12 cellular contexts compared by ENCODE assay signal in the genomic region with DNA sequence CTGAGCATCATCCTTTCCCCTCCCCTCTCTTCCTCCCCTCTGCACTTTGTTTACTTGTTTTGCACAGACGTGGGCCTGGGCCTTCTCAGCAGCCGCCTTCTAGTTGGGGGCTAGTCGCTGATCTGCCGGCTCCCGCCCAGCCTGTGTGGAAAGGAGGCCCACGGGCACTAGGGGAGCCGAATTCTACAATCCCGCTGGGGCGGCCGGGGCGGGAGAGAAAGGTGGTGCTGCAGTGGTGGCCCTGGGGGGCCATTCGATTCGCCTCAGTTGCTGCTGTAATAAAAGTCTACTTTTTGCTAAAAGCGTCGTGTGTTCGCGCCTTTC. TPM values are rescaled to one million over a fixed set of nuclear protein-coding genes. Genes with fewer than 3 reads are reported as not detected.
DNase-seq lines count a peak whose midpoint lies in the region; TF ChIP-seq lines count a peak whose summit lies in the region.
"Had no signal": no experiment of that assay in that cellular context is flagged by ENCODE, and none has a peak within 500 bp of the region (broad histone marks: within the 10 kb centered on the region; RNA-seq: fewer than 3 reads in every experiment).

No MANE protein-coding gene starts in this region.

- H3K4me2 ChIP-seq in GM23248 (ENCODE audit: unreplicated experiment), result no peak overlapping the region

- H3K27me3 ChIP-seq in HUES6 (ENCODE audit: control insufficient read depth, insufficient read depth, low read length), result no peaks in the 10 kb centered on the region
- H3K27me3 ChIP-seq in liver (ENCODE audit: control insufficient read depth in 4 of 4, insufficient read depth in 4 of 4, low read length in 3 of 4), result no peaks in the 10 kb centered on the region
- no peaks in the 10 kb centered on the region for H3K27me3 ChIP-seq in suprapubic skin
- no peaks in the 10 kb centered on the region for H3K27me3 ChIP-seq in GM23248 (replicated peaks; ENCODE audit: insufficient read depth)
- H3K27me3 ChIP-seq: gastrocnemius medialis had no signal

- in situ Hi-C loops in astrocyte of the cerebellum (cut with HindIII; ENCODE audit: low sequenced_read_pairs), result no loop called here
- in situ Hi-C loops in GM23248 (cut with MboI), result no loop called here

- TF ChIP-seq CTCF in astrocyte of the cerebellum (IDR thresholded peaks at IDR 0.05; ENCODE audit: low read depth, low read length, missing control alignments) (peak; percentile 13), liver (IDR thresholded peaks at IDR 0.05; ENCODE audit: low read depth, low read length, missing input control) (peak; percentile 28), suprapubic skin (IDR thresholded peaks at IDR 0.05) (no peak), lower leg skin (IDR thresholded peaks at IDR 0.05) (no peak)

- no peaks in the 10 kb centered on the region for H3K9me2 ChIP-seq in GM23248 (ENCODE audit: insufficient read depth)

- H3K4me1 ChIP-seq in HUES6 (ENCODE audit: control insufficient read depth, insufficient read depth, low read length), result peaks cover 15% of the 10 kb centered on the region
- peaks cover 3 to 10% (median 6%) of the 10 kb centered on the region in 4 donors for H3K4me1 ChIP-seq in liver (ENCODE audit: control insufficient read depth in 4 of 4, insufficient read depth in 4 of 4, low read length in 3 of 4)
- peaks cover 24% of the 10 kb centered on the region for H3K4me1 ChIP-seq in suprapubic skin
- no peaks in the 10 kb centered on the region for H3K4me1 ChIP-seq in GM23248 (ENCODE audit: insufficient read depth)

- H4K20me1 ChIP-seq in GM23248 (ENCODE audit: insufficient read depth), result no peaks in the 10 kb centered on the region

- no peaks in the 10 kb centered on the region for H3K79me2 ChIP-seq in GM23248 (ENCODE audit: insufficient read depth)

- intact Hi-C loops in lower leg skin (cut with DNase I; ENCODE audit: low total_unique reads), result no loop called here

- H3K27ac ChIP-seq in HUES6 (ENCODE audit: low read depth, low read length), result no peak overlapping the region
- no peak overlapping the region for H3K27ac ChIP-seq in liver (ENCODE audit: low read depth in 1 of 2, low read length in 2 of 2)
- peak overlapping the region; percentile 42 for H3K27ac ChIP-seq in suprapubic skin
- no peak overlapping the region for H3K27ac ChIP-seq in GM23248

- no peak for TF ChIP-seq EP300 in suprapubic skin (IDR thresholded peaks at IDR 0.05)

- no peak for TF ChIP-seq POLR2A in suprapubic skin (IDR thresholded peaks at IDR 0.05)
- no peak for TF ChIP-seq POLR2A in lower leg skin (IDR thresholded peaks at IDR 0.05)

- peaks cover 67% of the 10 kb centered on the region for H3K36me3 ChIP-seq in HUES6 (ENCODE audit: control insufficient read depth, insufficient read depth, low read length)
- H3K36me3 ChIP-seq in liver (ENCODE audit: control insufficient read depth in 4 of 4, insufficient read depth in 3 of 4, low read depth in 1 of 4, low read length in 3 of 4), result peaks cover 9 to 45% (median 34%) of the 10 kb centered on the region in 4 donors
- H3K36me3 ChIP-seq in suprapubic skin, result peaks cover 54% of the 10 kb centered on the region
- H3K36me3 ChIP-seq in GM23248 (ENCODE audit: low read depth), result peaks cover 37% of the 10 kb centered on the region

- no peak for TF ChIP-seq RAD21 in liver (IDR thresholded peaks at IDR 0.05)

- H2AFZ ChIP-seq in GM23248, result no peak overlapping the region

- H3K4me3 ChIP-seq in HUES6 (ENCODE audit: low read depth, low read length) (peak overlapping the region; percentile 27), astrocyte of the cerebellum (ENCODE audit: low read depth, low read length) (no peak overlapping the region), liver (ENCODE audit: low read depth in 1 of 3, low read length in 3 of 3) (no peak overlapping the region), suprapubic skin (peak overlapping the region; percentile 50), GM23248 (no peak overlapping the region), lower leg skin (ENCODE audit: low read depth, poor library complexity, severe bottlenecking) (no peak overlapping the region)

- H3K9ac ChIP-seq in HUES6 (ENCODE audit: low read length) (peak overlapping the region; percentile 57), liver (ENCODE audit: low read depth in 1 of 2, low read length in 2 of 2) (no peak overlapping the region), GM23248 (no peak overlapping the region)

- H3F3A ChIP-seq in GM23248 (ENCODE audit: insufficient read depth), result peaks cover 23% of the 10 kb centered on the region

- H3K9me3 ChIP-seq in HUES6 (ENCODE audit: control insufficient read depth, insufficient read depth, low read depth, low read length), result no peaks in the 10 kb centered on the region
- no peaks in the 10 kb centered on the region for H3K9me3 ChIP-seq in liver (ENCODE audit: control insufficient read depth in 4 of 4, low read length in 3 of 4)
- H3K9me3 ChIP-seq in suprapubic skin, result no peaks in the 10 kb centered on the region
- no peaks in the 10 kb centered on the region for H3K9me3 ChIP-seq in GM23248 (ENCODE audit: low read depth)
- H3K9me3 ChIP-seq: gastrocnemius medialis had no signal

- WGBS in liver, result 56% methylated on average over 17 of the region's 17 CpGs
- WGBS in suprapubic skin, result 43% methylated on average over 17 of the region's 17 CpGs
- WGBS in GM23248 (ENCODE audit: low coverage in 1 of 2, low lambda C conversion rate in 2 of 2, missing lambda C conversion rate in 2 of 2), 2 experiments, result 74 to 80% methylated on average over 17 of the region's 17 CpGs
- WGBS in lower leg skin, 2 donors, result 49 to 59% methylated on average over 17 of the region's 17 CpGs

- DNase-seq in astrocyte of the cerebellum (ENCODE audit: low read depth) (no peak), suprapubic skin (ENCODE audit: low spot score in 2 of 2) (peak in 1 of 2 donors; percentile 64), pons (ENCODE audit: low spot score) (no peak), NCI-H748 treated with DMSO at 0.1 percent for 48 hours (lab: John Stamatoyannopoulos, UW) (no peak), GM23248 (no peak), lower leg skin (ENCODE audit: low spot score in 2 of 2) (no peak)
- DNase-seq: amniotic stem cell, gastrocnemius medialis had no signal

TF ChIP-seq in liver, 16 proteins besides CTCF, POLR2A, EP300 and RAD21 (continues in another document):
- no peak for TF ChIP-seq SP1 (IDR thresholded peaks at IDR 0.05)
- TF ChIP-seq GABPA (IDR thresholded peaks at IDR 0.05 in 1 of 2, conservative IDR thresholded peaks at IDR 0.05 in 1 of 2), result no peak
- no peak for TF ChIP-seq FOXA1 (IDR thresholded peaks at IDR 0.05)
- TF ChIP-seq, protein P1, sequence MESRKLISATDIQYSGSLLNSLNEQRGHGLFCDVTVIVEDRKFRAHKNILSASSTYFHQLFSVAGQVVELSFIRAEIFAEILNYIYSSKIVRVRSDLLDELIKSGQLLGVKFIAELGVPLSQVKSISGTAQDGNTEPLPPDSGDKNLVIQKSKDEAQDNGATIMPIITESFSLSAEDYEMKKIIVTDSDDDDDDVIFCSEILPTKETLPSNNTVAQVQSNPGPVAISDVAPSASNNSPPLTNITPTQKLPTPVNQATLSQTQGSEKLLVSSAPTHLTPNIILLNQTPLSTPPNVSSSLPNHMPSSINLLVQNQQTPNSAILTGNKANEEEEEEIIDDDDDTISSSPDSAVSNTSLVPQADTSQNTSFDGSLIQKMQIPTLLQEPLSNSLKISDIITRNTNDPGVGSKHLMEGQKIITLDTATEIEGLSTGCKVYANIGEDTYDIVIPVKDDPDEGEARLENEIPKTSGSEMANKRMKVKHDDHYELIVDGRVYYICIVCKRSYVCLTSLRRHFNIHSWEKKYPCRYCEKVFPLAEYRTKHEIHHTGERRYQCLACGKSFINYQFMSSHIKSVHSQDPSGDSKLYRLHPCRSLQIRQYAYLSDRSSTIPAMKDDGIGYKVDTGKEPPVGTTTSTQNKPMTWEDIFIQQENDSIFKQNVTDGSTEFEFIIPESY (IDR thresholded peaks at IDR 0.05), result no peak
- TF ChIP-seq EGR1 (IDR thresholded peaks at IDR 0.05; ENCODE audit: low read depth in 2 of 2), result no peak
- no peak for TF ChIP-seq RXRA (IDR thresholded peaks at IDR 0.05)

RNA-seq across cellular contexts. Expression of gene KRTCAP3, which starts 0.3 kb away (rescaled TPM):
- 1 to 10 TPM; 1.8 to 2.8 TPM for total RNA-seq in liver
- 10 to 100 TPM in 1 of 2 donors, 1 to 10 TPM in 1; 6.7 to 12.7 TPM for polyA plus RNA-seq in liver
- 10 to 100 TPM; 31.0 to 50.1 (median 42.2) TPM for total RNA-seq in suprapubic skin
- not detected in 2 replicates for total RNA-seq in GM23248 (2014; rRNA removed; shearing (Covaris generic))
- polyA plus RNA-seq in GM23248 (2016; fragmentation: Nextera tagmentation; extraction: Ambion mirVana), result 0.56 and 0.67 TPM in 2 replicates
- 10 to 100 TPM; 22.2 to 28.0 (median 25.6) TPM for total RNA-seq in lower leg skin

RNA-seq across cellular contexts. Expression of gene NRBP1, which starts 13.5 kb away (rescaled TPM):
- total RNA-seq in liver (10 to 100 TPM; 51.5 to 56.9 TPM), suprapubic skin (10 to 100 TPM; 66.8 to 84.3 (median 77.0) TPM), lower leg skin (10 to 100 TPM; 60.9 to 79.7 (median 68.3) TPM)
- polyA plus RNA-seq in liver (10 to 100 TPM; 34.3 to 40.5 TPM), GM23248 (2016; fragmentation: Nextera tagmentation; extraction: Ambion mirVana) (201 and 219 TPM in 2 replicates)
- 145 and 165 TPM in 2 replicates for total RNA-seq in GM23248 (2014; rRNA removed; shearing (Covaris generic))

RNA-seq across cellular contexts. Expression of gene PPM1G, which starts 32.5 kb away (rescaled TPM):
- total RNA-seq in liver (10 to 100 TPM; 28.9 to 45.5 TPM), suprapubic skin (10 to 100 TPM; 37.4 to 54.1 (median 49.3) TPM), lower leg skin (10 to 100 TPM; 40.2 to 50.3 (median 48.1) TPM)
- polyA plus RNA-seq in liver (10 to 100 TPM; 26.4 to 37.3 TPM), GM23248 (2016; fragmentation: Nextera tagmentation; extraction: Ambion mirVana) (72.4 and 72.7 TPM in 2 replicates)
- 75.1 and 81.5 TPM in 2 replicates for total RNA-seq in GM23248 (2014; rRNA removed; shearing (Covaris generic))

RNA-seq across cellular contexts. Expression of gene IFT172, which starts 47.6 kb away (rescaled TPM):
- total RNA-seq in liver (1 to 10 TPM; 9.7 to 9.8 TPM), suprapubic skin (10 to 100 TPM; 21.6 to 70.0 (median 27.4) TPM), lower leg skin (10 to 100 TPM; 13.2 to 18.8 (median 14.4) TPM)
- polyA plus RNA-seq in liver (1 to 10 TPM; 2.6 to 2.9 TPM), GM23248 (2016; fragmentation: Nextera tagmentation; extraction: Ambion mirVana) (8.1 and 8.6 TPM in 2 replicates)
- 9.9 and 19.9 TPM in 2 replicates for total RNA-seq in GM23248 (2014; rRNA removed; shearing (Covaris generic))

RNA-seq across cellular contexts. Expression of gene FNDC4, which starts 53.1 kb away (rescaled TPM):
- total RNA-seq in liver (10 to 100 TPM; 11.4 to 51.0 TPM), suprapubic skin (1 to 10 TPM; 4.7 to 8.0 (median 5.5) TPM), lower leg skin (1 to 10 TPM; 2.6 to 9.1 (median 5.0) TPM)
- polyA plus RNA-seq in liver (100 to 1,000 TPM in 1 of 2 donors, 10 to 100 TPM in 1; 32.6 to 165 TPM), GM23248 (2016; fragmentation: Nextera tagmentation; extraction: Ambion mirVana) (18.2 and 20.2 TPM in 2 replicates)
- 24.2 and 31.2 TPM in 2 replicates for total RNA-seq in GM23248 (2014; rRNA removed; shearing (Covaris generic))
- total RNA-seq: naive thymus-derived CD4-positive, alpha-beta T cell had no signal
- polyA plus RNA-seq: CD4-positive, CD25-positive, alpha-beta regulatory T cell; naive thymus-derived CD4-positive, alpha-beta T cell had no signal

Comparison
In these comparisons a context has a peak if more than half of its experiments do, and no peak if none do; other contexts are left out.
1. H3K4me3 ChIP-seq: peak in HUES6 (single experiment) and suprapubic skin (single experiment); none in astrocyte of the cerebellum (single experiment), liver (0 of 3), GM23248 (single experiment) and lower leg skin (single experiment).
2. CTCF ChIP-seq: peak in astrocyte of the cerebellum (single experiment) and liver (single experiment); none in suprapubic skin (0 of 2) and lower leg skin (0 of 3).
3. RNA of gene KRTCAP3, which starts 0.3 kb away (total RNA-seq): 31.0 to 50.1 TPM in suprapubic skin and 22.2 to 28.0 TPM in lower leg skin; 1.8 to 2.8 TPM in liver and not detected in GM23248; every median in the first group is over 4 times any median in the second.